1 cellular context compared by ENCODE assay signal in genomic region chr7:67364441-67365017, GRCh38.
TF ChIP-seq lines count a peak whose summit lies in the region.

No MANE protein-coding gene starts in this region.

TF ChIP-seq in IMR-90, 13 proteins besides CTCF, POLR2A, EP300 and RAD21 (continued from another document):
- TF ChIP-seq USF2 (IDR thresholded peaks at IDR 0.05; ENCODE audit: low read depth, low read length) (no peak), MAZ (IDR thresholded peaks at IDR 0.05; ENCODE audit: borderline replicate concordance, low read depth, low read length) (no peak)
